20 cellular contexts compared by ENCODE assay signal in genomic region chr10:63553473-63553872, GRCh38. TPM values are rescaled to one million over a fixed set of nuclear protein-coding genes. Genes with fewer than 3 reads are reported as not detected.
A peak's percentile ranks its signal among the peaks of the same experiment; 100 is the strongest.
DNase-seq lines count a peak whose midpoint lies in the region; ATAC-seq, FAIRE-seq and TF ChIP-seq lines count a peak whose summit lies in the region.
"Had no signal": no experiment of that assay in that cellular context is flagged by ENCODE, and none has a peak within 500 bp of the region (broad histone marks: within the 10 kb centered on the region; RNA-seq: fewer than 3 reads in every experiment).

No MANE protein-coding gene starts in this region.

- H3K4me3 ChIP-seq in PC-9 (peak overlapping the region; percentile 39; the same call in 1 of the 2 replicates), coronary artery (peak overlapping the region; percentile 9)
- H3K4me3 ChIP-seq: adrenal gland, HAP-1, spleen, stomach had no signal

- no peaks in the 10 kb centered on the region for H3K27me3 ChIP-seq in PC-9 (ENCODE audit: insufficient read depth, low read depth)
- H3K27me3 ChIP-seq: adrenal gland, spleen, stomach had no signal

- H3K9me3 ChIP-seq in PC-9 (ENCODE audit: insufficient read depth, low read depth), result no peaks in the 10 kb centered on the region
- H3K9me3 ChIP-seq: adrenal gland, HAP-1, spleen, stomach had no signal

- peaks cover 65% of the 10 kb centered on the region for H3K79me2 ChIP-seq in PC-9 (ENCODE audit: low read depth)

- H3K9me2 ChIP-seq in PC-9 (ENCODE audit: insufficient read depth), result no peaks in the 10 kb centered on the region

- H3K4me1 ChIP-seq in PC-9 (replicated peaks; ENCODE audit: insufficient read depth), result peaks cover 42% of the 10 kb centered on the region
- H3K4me1 ChIP-seq: adrenal gland, HAP-1 had no signal

- H3F3A ChIP-seq in PC-9 (ENCODE audit: insufficient read depth, low read depth), result peaks cover 36% of the 10 kb centered on the region

- FAIRE-seq in D721Med (lab: Jason Lieb, UNC), result no peak
- FAIRE-seq: GM12891 had no signal

- no peak for TF ChIP-seq CTCF in PC-9 (conservative IDR thresholded peaks at IDR 0.05)
- no peak for TF ChIP-seq CTCF in coronary artery (IDR thresholded peaks at IDR 0.05)
- no peak for TF ChIP-seq CTCF in D721Med (IDR thresholded peaks at IDR 0.05; ENCODE audit: insufficient read depth, missing control alignments)

- intact Hi-C loops in PC-9 (cut with micrococcal nuclease; ENCODE audit: unreplicated experiment) (loop anchor here (1.0 to 2.0 kb wide), 4 partner anchors 31 to 285 kb away; no protein-coding TSS in a partner anchor), sciatic nerve (cut with DNase I) (no loop called here), Right ventricle myocardium inferior (cut with DNase I) (no loop called here)

- peak overlapping the region; percentile 70 for H3K4me2 ChIP-seq in PC-9

- POLR2A ChIA-PET in PC-9 (lab: Charles Lee; ENCODE audit: unreplicated experiment), result interaction anchor here (0.6 to 1.3 kb wide), 5 partner anchors 10 to 417 kb away, joined by 3 to 13 read pairs (median 3); no protein-coding TSS in a partner anchor

- 0 out of 2 replicates have a peak overlapping the region, but pooled peaks have one; percentile 7 for H2AFZ ChIP-seq in PC-9
- H2AFZ ChIP-seq: parathyroid adenoma had no signal

- H3K27ac ChIP-seq in PC-9 (peak overlapping the region; percentile 99), coronary artery (peak overlapping the region in 1 of 2 donors; percentile 20)
- H3K27ac ChIP-seq: adrenal gland, parathyroid adenoma, spleen had no signal

- CTCF ChIA-PET in PC-9 (lab: Charles Lee), result interaction anchor here (0.6 to 1.2 kb wide), 2 partner anchors 77 to 167 kb away, joined by 3 read pairs; no protein-coding TSS in a partner anchor

- TSS peak; percentile 29 for BruUV-seq in PC-9 (replicated peaks; lab: Mats Ljungman, UMichigan)

- DNase-seq in ELR (ENCODE audit: low read depth) (peak; percentile 60), PC-9 (no peak), coronary artery (ENCODE audit: low spot score) (no peak), sciatic nerve (ENCODE audit: low spot score) (no peak), NCI-H2029 (lab: John Stamatoyannopoulos, UW) (no peak), Right ventricle myocardium inferior (ENCODE audit: missing footprints) (no peak), D721Med (ENCODE audit: insufficient read length, low spot score) (no peak)
- DNase-seq: activated T-cell treated with anti-CD3 and anti-CD28 coated beads, Interleukin-2, amount 50 U/mL, for 1 hour; adrenal gland; erythroblast; KG1; NCI-H2029 treated with DMSO at 0.1 percent for 48 hours; NCI-H69; spleen; stomach; T-helper 2 cell had no signal

- H3K36me3 ChIP-seq in PC-9 (ENCODE audit: low read depth), result peaks cover 5% of the 10 kb centered on the region; the same call in 1 of the 2 replicates
- H3K36me3 ChIP-seq: adrenal gland, HAP-1, spleen, stomach had no signal

- H4K20me1 ChIP-seq in PC-9 (ENCODE audit: insufficient read depth), result no peaks in the 10 kb centered on the region

- ATAC-seq in sciatic nerve (peak; percentile 39), HG03139 (IDR thresholded peaks at IDR 0.05; ENCODE audit: unreplicated experiment) (no peak), Right ventricle myocardium inferior (no peak)

RNA-seq across cellular contexts. Expression of gene REEP3, which starts 32.3 kb away (rescaled TPM):
- total RNA-seq in PC-9 (2021) (42.3 and 56.4 TPM in 2 replicates), sciatic nerve (50.7 TPM), Right ventricle myocardium inferior (17.7 TPM)
